Comparison of ENCODE assay signal across 12 cellular contexts in the genomic region with DNA sequence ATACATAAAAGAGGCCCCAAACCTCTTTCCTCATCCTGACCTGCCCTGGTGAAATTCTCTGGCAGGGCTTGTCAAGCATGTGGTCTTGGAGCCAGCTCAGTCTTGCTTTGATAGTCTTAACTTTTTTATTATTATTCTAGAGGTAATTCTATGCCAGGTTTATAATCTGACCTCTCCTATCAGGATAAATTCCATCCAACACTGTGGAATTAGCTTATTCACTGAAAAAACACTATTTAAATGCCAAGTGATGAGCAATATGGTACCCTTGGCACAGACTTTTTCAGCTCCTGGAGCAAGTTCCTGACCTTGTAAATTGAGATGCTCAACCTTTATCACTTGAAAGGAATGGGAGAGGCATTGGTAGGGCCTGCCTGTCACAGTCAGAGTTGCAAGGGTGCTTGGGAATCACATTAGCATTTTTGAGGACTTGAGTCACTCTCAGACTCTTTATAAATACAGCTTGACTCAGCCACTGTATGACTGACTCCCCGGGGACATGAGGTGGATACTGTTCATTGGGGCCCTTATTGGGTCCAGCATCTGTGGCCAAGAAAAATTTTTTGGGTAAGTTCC. TPM values are rescaled to one million over a fixed set of nuclear protein-coding genes. Genes with fewer than 3 reads are reported as not detected.
DNase-seq lines count a peak whose midpoint lies in the region; ATAC-seq and TF ChIP-seq lines count a peak whose summit lies in the region.
"Had no signal": no experiment of that assay in that cellular context is flagged by ENCODE, and none has a peak within 500 bp of the region (broad histone marks: within the 10 kb centered on the region; RNA-seq: fewer than 3 reads in every experiment).

A gene with protein sequence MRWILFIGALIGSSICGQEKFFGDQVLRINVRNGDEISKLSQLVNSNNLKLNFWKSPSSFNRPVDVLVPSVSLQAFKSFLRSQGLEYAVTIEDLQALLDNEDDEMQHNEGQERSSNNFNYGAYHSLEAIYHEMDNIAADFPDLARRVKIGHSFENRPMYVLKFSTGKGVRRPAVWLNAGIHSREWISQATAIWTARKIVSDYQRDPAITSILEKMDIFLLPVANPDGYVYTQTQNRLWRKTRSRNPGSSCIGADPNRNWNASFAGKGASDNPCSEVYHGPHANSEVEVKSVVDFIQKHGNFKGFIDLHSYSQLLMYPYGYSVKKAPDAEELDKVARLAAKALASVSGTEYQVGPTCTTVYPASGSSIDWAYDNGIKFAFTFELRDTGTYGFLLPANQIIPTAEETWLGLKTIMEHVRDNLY (plus strand): TSS at position 480 of the 576 bp plus-strand sequence. CDS start 20 bp downstream, at position 500.

- no peak within 1 kb of the TSS for H3K27ac Mint-ChIP-seq in activated T-helper 1 cell treated with anti-CD3 and anti-CD28 coated beads, Interleukin-12 subunit alpha, Interleukin-12 subunit beta, Interleukin-2, Interleukin-4 antibody, amounts not matched to agents 30 ng/mL and 10 ng/mL and 1 ng/mL, durations not matched to agents 14 hours and 24 hours and 36 hours

- H3K79me2 ChIP-seq in PC-3 (ENCODE audit: low read length) = peaks cover 14% of the 10 kb centered on the region; the same call in 1 of the 2 replicates

- no peak for TF ChIP-seq POLR2A in gastrocnemius medialis (IDR thresholded peaks at IDR 0.05)
- no peak for TF ChIP-seq POLR2A in ovary (IDR thresholded peaks at IDR 0.05)

- H3K27me3 Mint-ChIP-seq in activated T-helper 1 cell treated with anti-CD3 and anti-CD28 coated beads, Interleukin-12 subunit alpha, Interleukin-12 subunit beta, Interleukin-2, Interleukin-4 antibody, amounts not matched to agents 30 ng/mL and 10 ng/mL and 1 ng/mL, durations not matched to agents 14 hours and 24 hours and 36 hours (ENCODE audit: insufficient read depth) = no peaks in the 10 kb centered on the region

- H3F3A ChIP-seq in PC-3 (ENCODE audit: low read length, unreplicated experiment) = no peaks in the 10 kb centered on the region

- no peaks in the 10 kb centered on the region for H3K36me3 Mint-ChIP-seq in activated T-helper 1 cell treated with anti-CD3 and anti-CD28 coated beads, Interleukin-12 subunit alpha, Interleukin-12 subunit beta, Interleukin-2, Interleukin-4 antibody, amounts not matched to agents 30 ng/mL and 10 ng/mL and 1 ng/mL, durations not matched to agents 14 hours and 24 hours and 36 hours (ENCODE audit: low read depth)

- no peak within 1 kb of the TSS; the same call in 1 of the 2 replicates for H3K9ac ChIP-seq in PC-3 (ENCODE audit: low read length)

- POLR2A ChIA-PET in PC-3 (lab: Charles Lee; ENCODE audit: unreplicated experiment) = interaction anchor here (0.6 to 1.1 kb wide), 3 partner anchors 88 to 466 kb away, joined by 3 to 13 read pairs (median 3); a partner anchor contains a TSS

- H3K4me3 Mint-ChIP-seq in activated T-helper 1 cell treated with anti-CD3 and anti-CD28 coated beads, Interleukin-12 subunit alpha, Interleukin-12 subunit beta, Interleukin-2, Interleukin-4 antibody, amounts not matched to agents 30 ng/mL and 10 ng/mL and 1 ng/mL, durations not matched to agents 14 hours and 24 hours and 36 hours = no peak within 1 kb of the TSS

- CTCF ChIA-PET in PC-3 (lab: Charles Lee) = interaction anchor here (0.5 to 0.7 kb wide), 3 partner anchors 80 to 282 kb away, joined by 3 to 12 read pairs (median 3); no protein-coding TSS in a partner anchor

- no peak for TF ChIP-seq EP300 in ovary (IDR thresholded peaks at IDR 0.05)

- BruUV-seq in PC-3 (replicated peaks; lab: Mats Ljungman, UMichigan) = no TSS peak

- intact Hi-C loops in PC-3 (cut with micrococcal nuclease) (loop anchor here (1.0 to 5.0 kb wide), 3 partner anchors 50 to 129 kb away; no protein-coding TSS in a partner anchor), gastrocnemius medialis (cut with DNase I; ENCODE audit: low total_unique reads) (no loop called here), ovary (cut with DNase I) (no loop called here)
- intact Hi-C loops in activated T-helper 1 cell treated with anti-CD3 and anti-CD28 coated beads, Interleukin-12 subunit alpha, Interleukin-12 subunit beta, Interleukin-2, Interleukin-4 antibody, amounts not matched to agents 30 ng/mL and 10 ng/mL and 1 ng/mL, durations not matched to agents 14 hours and 24 hours and 36 hours (cut with micrococcal nuclease) = no loop called here

- no peaks in the 10 kb centered on the region for H3K9me2 ChIP-seq in PC-3 (replicated peaks; ENCODE audit: low read length)

- H3K4me2 ChIP-seq in PC-3 (ENCODE audit: low read length) = peak within 1 kb of the TSS; percentile 45

- in situ Hi-C loops in gastrocnemius medialis (cut with MboI; ENCODE audit: low sequenced_read_pairs in 4 of 4) = no loop called here

- H3K27ac ChIP-seq in PC-3 (ENCODE audit: low read length) (peak within 1 kb of the TSS; percentile 66), gastrocnemius medialis (no peak within 1 kb of the TSS), ovary (no peak within 1 kb of the TSS)
- H3K27ac ChIP-seq: neutrophil had no signal

- H3K27me3 ChIP-seq in PC-3 (ENCODE audit: low read length) = no peaks in the 10 kb centered on the region
- no peaks in the 10 kb centered on the region for H3K27me3 ChIP-seq in gastrocnemius medialis
- no peaks in the 10 kb centered on the region for H3K27me3 ChIP-seq in ovary
- H3K27me3 ChIP-seq: neutrophil had no signal

- peak within 1 kb of the TSS; percentile 38 for H3K4me3 ChIP-seq in PC-3 (ENCODE audit: low read length)
- H3K4me3 ChIP-seq in gastrocnemius medialis = no peak within 1 kb of the TSS
- no peak within 1 kb of the TSS for H3K4me3 ChIP-seq in ovary

- no peak within 1 kb of the TSS for H2AFZ ChIP-seq in PC-3 (ENCODE audit: low read length)

- peaks cover 10% of the 10 kb centered on the region for H3K9me3 Mint-ChIP-seq in activated T-helper 1 cell treated with anti-CD3 and anti-CD28 coated beads, Interleukin-12 subunit alpha, Interleukin-12 subunit beta, Interleukin-2, Interleukin-4 antibody, amounts not matched to agents 30 ng/mL and 10 ng/mL and 1 ng/mL, durations not matched to agents 14 hours and 24 hours and 36 hours

- DNase-seq in PC-3 (peak; percentile 97), gastrocnemius medialis (peak; percentile 8 to 29), pons (ENCODE audit: low spot score) (no peak), GM19240 (ENCODE audit: insufficient read length, low spot score) (no peak), ovary (no peak)
- no peak for DNase-seq in activated T-helper 1 cell treated with anti-CD3 and anti-CD28 coated beads, Interleukin-12 subunit alpha, Interleukin-12 subunit beta, Interleukin-2, Interleukin-4 antibody, amounts not matched to agents 30 ng/mL and 10 ng/mL and 1 ng/mL, durations not matched to agents 14 hours and 24 hours and 36 hours (ENCODE audit: low spot score)
- DNase-seq: activated CD4-positive, alpha-beta T cell treated with anti-CD3 and anti-CD28 coated beads for 48 hours; NCI-H2081 had no signal

- H3K4me1 ChIP-seq in PC-3 (ENCODE audit: insufficient read depth, low read length) (peaks cover 44% of the 10 kb centered on the region), gastrocnemius medialis (no peaks in the 10 kb centered on the region), ovary (ENCODE audit: insufficient read depth) (no peaks in the 10 kb centered on the region)

- H3K36me3 ChIP-seq in PC-3 (ENCODE audit: low read depth, low read length) (no peaks in the 10 kb centered on the region; the same call in 1 of the 2 replicates), gastrocnemius medialis (no peaks in the 10 kb centered on the region), ovary (no peaks in the 10 kb centered on the region)
- H3K36me3 ChIP-seq: neutrophil had no signal

- H3K9me3 ChIP-seq in PC-3 (ENCODE audit: low read length) (peaks cover 8% of the 10 kb centered on the region; the same call in 1 of the 2 replicates), gastrocnemius medialis (no peaks in the 10 kb centered on the region), ovary (no peaks in the 10 kb centered on the region)
- H3K9me3 ChIP-seq: neutrophil had no signal

- TF ChIP-seq CTCF in PC-3 (conservative IDR thresholded peaks at IDR 0.05; ENCODE audit: low read depth, low read length) (no peak), gastrocnemius medialis (IDR thresholded peaks at IDR 0.05 in 4 of 5, conservative IDR thresholded peaks at IDR 0.05 in 1 of 5) (no peak), ovary (IDR thresholded peaks at IDR 0.05) (no peak)

- ATAC-seq in GM21423 (IDR thresholded peaks at IDR 0.05; ENCODE audit: unreplicated experiment) = peak; percentile 39
- peak; percentile 97 for ATAC-seq in PC-3
- peak; percentile 78 for ATAC-seq in esophagus mucosa
- ATAC-seq in gastrocnemius medialis = peak; percentile 82 to 90

- no peaks in the 10 kb centered on the region for H3K4me1 Mint-ChIP-seq in activated T-helper 1 cell treated with anti-CD3 and anti-CD28 coated beads, Interleukin-12 subunit alpha, Interleukin-12 subunit beta, Interleukin-2, Interleukin-4 antibody, amounts not matched to agents 30 ng/mL and 10 ng/mL and 1 ng/mL, durations not matched to agents 14 hours and 24 hours and 36 hours (ENCODE audit: low read depth)

- WGBS in ovary, 3 donors = 27 to 60% (median 50%) methylated on average over 1 of the region's 1 CpG

- H4K20me1 ChIP-seq in PC-3 (ENCODE audit: low read length) = no peaks in the 10 kb centered on the region

RNA-seq across cellular contexts. Expression of the gene that starts here (rescaled TPM):
- total RNA-seq in PC-3 (2014; rRNA removed) (10.1 and 22.1 TPM in 2 replicates), esophagus mucosa (9.4 TPM), gastrocnemius medialis (not detected), ovary (under 1 TPM in 4 of 7 donors, not detected in 3; 0.27 to 0.48 (median 0.33) TPM)
- not detected in 2 replicates for total RNA-seq in activated T-helper 1 cell treated with anti-CD3 and anti-CD28 coated beads, Interleukin-12 subunit alpha, Interleukin-12 subunit beta, Interleukin-2, Interleukin-4 antibody, amounts not matched to agents 30 ng/mL and 10 ng/mL and 1 ng/mL, durations not matched to agents 14 hours and 24 hours and 36 hours
- 1 to 10 TPM in 1 of 2 donors, under 1 TPM in 1; 0.13 to 1.7 TPM for polyA plus RNA-seq in ovary
- total RNA-seq: dermis microvascular lymphatic vessel endothelial cell had no signal

Comparison
In these comparisons a context has a peak if more than half of its experiments do, and no peak if none do; other contexts are left out.
1. Peak in DNase-seq and ATAC-seq in gastrocnemius medialis; RNA of the gene not detected or under 1 TPM.
2. ATAC-seq: peak in every context shown above with its lines; median percentile 97 in PC-3; 86 in gastrocnemius medialis; 78 in esophagus mucosa; 39 in GM21423.